8 cellular contexts compared by ENCODE assay signal in genomic region chr5:179822444-179822990, GRCh38. TPM values are rescaled to one million over a fixed set of nuclear protein-coding genes. Genes with fewer than 3 reads are reported as not detected.
A peak's percentile ranks its signal among the peaks of the same experiment; 100 is the strongest.
DNase-seq lines count a peak whose midpoint lies in the region; ATAC-seq, FAIRE-seq and TF ChIP-seq lines count a peak whose summit lies in the region.

No MANE protein-coding gene starts in this region.

- H3K4me1 ChIP-seq in kidney (ENCODE audit: control insufficient read depth in 1 of 2, insufficient read depth in 1 of 2, low read depth in 1 of 2, low read length in 2 of 2) (peaks cover 53 to 54% of the 10 kb centered on the region in 2 donors), subcutaneous abdominal adipose tissue (ENCODE audit: control insufficient read depth in 5 of 5, insufficient read depth in 5 of 5, low read length in 5 of 5) (peaks cover 24 to 82% (median 75%) of the 10 kb centered on the region in 5 donors)

- H3K9ac ChIP-seq in kidney (ENCODE audit: low read length in 2 of 2): peak overlapping the region in 1 of 2 donors; percentile 99
- H3K9ac ChIP-seq in subcutaneous abdominal adipose tissue (ENCODE audit: low read length in 5 of 5): peak overlapping the region; percentile 90 to 100 (median 99)

- H3K4me3 ChIP-seq in kidney (ENCODE audit: low read length in 2 of 2) (peak overlapping the region; percentile 77 to 84), subcutaneous abdominal adipose tissue (ENCODE audit: low read depth in 1 of 5, low read length in 5 of 5) (peak overlapping the region; percentile 83 to 95 (median 91))

- H3K4me1 Mint-ChIP-seq in T-helper 2 cell treated with Interferon-gamma antibody and Interleukin-4, amounts not matched to agents 5 μg/mL and 100 μg/mL, for 36 hours (ENCODE audit: low read depth): peaks cover 29% of the 10 kb centered on the region
- H3K4me1 Mint-ChIP-seq in activated naive CD8-positive, alpha-beta T cell treated with anti-CD3 and anti-CD28 coated beads for 36 hours: peaks cover 49% of the 10 kb centered on the region

- H3K27ac ChIP-seq in kidney (ENCODE audit: low read depth in 2 of 2, low read length in 2 of 2): peak overlapping the region; percentile 25 to 100
- peak overlapping the region; percentile 100 for H3K27ac ChIP-seq in subcutaneous abdominal adipose tissue (ENCODE audit: low read depth, low read length)

- no peaks in the 10 kb centered on the region for H3K9me3 ChIP-seq in kidney (ENCODE audit: control insufficient read depth in 1 of 2, low read length in 2 of 2)
- no peaks in the 10 kb centered on the region for H3K9me3 ChIP-seq in subcutaneous abdominal adipose tissue (ENCODE audit: control insufficient read depth in 5 of 5, low read length in 5 of 5)

- peaks cover 21 to 40% of the 10 kb centered on the region in 2 donors for H3K36me3 ChIP-seq in kidney (ENCODE audit: control insufficient read depth in 1 of 2, insufficient read depth in 2 of 2, low read length in 2 of 2)
- peaks cover 0 to 56% (median 51%) of the 10 kb centered on the region in 5 donors for H3K36me3 ChIP-seq in subcutaneous abdominal adipose tissue (ENCODE audit: control insufficient read depth in 5 of 5, insufficient read depth in 5 of 5, low read length in 5 of 5)

- H3K4me3 Mint-ChIP-seq in T-helper 2 cell treated with Interferon-gamma antibody and Interleukin-4, amounts not matched to agents 5 μg/mL and 100 μg/mL, for 36 hours: peak overlapping the region; percentile 94
- peak overlapping the region; percentile 89 for H3K4me3 Mint-ChIP-seq in activated naive CD8-positive, alpha-beta T cell treated with anti-CD3 and anti-CD28 coated beads for 36 hours

- peak; percentile 2 for TF ChIP-seq CTCF in kidney (IDR thresholded peaks at IDR 0.05; ENCODE audit: borderline replicate concordance, extremely low read depth, insufficient read depth)

- H3K36me3 Mint-ChIP-seq in T-helper 2 cell treated with Interferon-gamma antibody and Interleukin-4, amounts not matched to agents 5 μg/mL and 100 μg/mL, for 36 hours (ENCODE audit: low read depth): peaks cover 43% of the 10 kb centered on the region
- peaks cover 18% of the 10 kb centered on the region for H3K36me3 Mint-ChIP-seq in activated naive CD8-positive, alpha-beta T cell treated with anti-CD3 and anti-CD28 coated beads for 36 hours

- H3K27me3 ChIP-seq in subcutaneous abdominal adipose tissue (ENCODE audit: control insufficient read depth in 5 of 5, insufficient read depth in 4 of 5, low read length in 5 of 5): no peaks in the 10 kb centered on the region

- intact Hi-C loops in kidney (cut with DNase I): no loop called here

- ATAC-seq in HG03196 (IDR thresholded peaks at IDR 0.05; ENCODE audit: unreplicated experiment) (no peak), HG03469 (IDR thresholded peaks at IDR 0.05; ENCODE audit: unreplicated experiment) (no peak)

- FAIRE-seq in kidney (lab: Jason Lieb, UNC): no peak

- H3K9me3 Mint-ChIP-seq in T-helper 2 cell treated with Interferon-gamma antibody and Interleukin-4, amounts not matched to agents 5 μg/mL and 100 μg/mL, for 36 hours: no peaks in the 10 kb centered on the region
- no peaks in the 10 kb centered on the region for H3K9me3 Mint-ChIP-seq in activated naive CD8-positive, alpha-beta T cell treated with anti-CD3 and anti-CD28 coated beads for 36 hours

- H3K27me3 Mint-ChIP-seq in T-helper 2 cell treated with Interferon-gamma antibody and Interleukin-4, amounts not matched to agents 5 μg/mL and 100 μg/mL, for 36 hours (ENCODE audit: low read depth): no peaks in the 10 kb centered on the region
- peaks cover 3% of the 10 kb centered on the region for H3K27me3 Mint-ChIP-seq in activated naive CD8-positive, alpha-beta T cell treated with anti-CD3 and anti-CD28 coated beads for 36 hours

- DNase-seq in T-helper 2 cell treated with Interferon-gamma antibody and Interleukin-4, amounts not matched to agents 5 μg/mL and 100 μg/mL, for 36 hours (ENCODE audit: low spot score): no peak
- no peak for DNase-seq in T-helper 2 cell
- no peak for DNase-seq in activated naive CD8-positive, alpha-beta T cell treated with anti-CD3 and anti-CD28 coated beads for 36 hours
- DNase-seq in kidney: peak; percentile 76
- DNase-seq in SW 1271 (lab: John Stamatoyannopoulos, UW): no peak

- H3K27ac Mint-ChIP-seq in T-helper 2 cell treated with Interferon-gamma antibody and Interleukin-4, amounts not matched to agents 5 μg/mL and 100 μg/mL, for 36 hours: peak overlapping the region; percentile 3
- peak overlapping the region; percentile 31 for H3K27ac Mint-ChIP-seq in activated naive CD8-positive, alpha-beta T cell treated with anti-CD3 and anti-CD28 coated beads for 36 hours

RNA-seq across cellular contexts. Expression of gene SQSTM1, which starts 1.8 kb away (rescaled TPM):
- total RNA-seq in activated naive CD8-positive, alpha-beta T cell treated with anti-CD3 and anti-CD28 coated beads for 36 hours: 100 to 1,000 TPM; 111 to 117 TPM
- total RNA-seq in kidney: 249 TPM
- 309 TPM for polyA plus RNA-seq in kidney (ENCODE audit: insufficient read depth, low read depth, low replicate concordance)

RNA-seq across cellular contexts. Expression of gene MGAT4B, which starts 15.9 kb away (rescaled TPM):
- total RNA-seq in activated naive CD8-positive, alpha-beta T cell treated with anti-CD3 and anti-CD28 coated beads for 36 hours: 10 to 100 TPM; 67.9 to 71.5 TPM
- total RNA-seq in kidney: 174 TPM
- polyA plus RNA-seq in kidney (ENCODE audit: insufficient read depth, low read depth, low replicate concordance): 79.4 TPM

RNA-seq across cellular contexts. Expression of gene LTC4S, which starts 28.7 kb away (rescaled TPM):
- under 1 TPM in 1 of 2 experiments, not detected in 1; 0.29 TPM for total RNA-seq in activated naive CD8-positive, alpha-beta T cell treated with anti-CD3 and anti-CD28 coated beads for 36 hours
- 30.6 TPM for total RNA-seq in kidney
- 20.1 TPM for polyA plus RNA-seq in kidney (ENCODE audit: insufficient read depth, low read depth, low replicate concordance)

RNA-seq across cellular contexts. Expression of gene MRNIP, which starts 36.1 kb away (rescaled TPM):
- total RNA-seq in activated naive CD8-positive, alpha-beta T cell treated with anti-CD3 and anti-CD28 coated beads for 36 hours: 10 to 100 TPM; 12.3 to 13.9 TPM
- 36.6 TPM for total RNA-seq in kidney
- polyA plus RNA-seq in kidney (ENCODE audit: insufficient read depth, low read depth, low replicate concordance): 25.3 TPM

Comparison
In these comparisons a context has a peak if more than half of its experiments do, and no peak if none do; other contexts are left out.
1. RNA of gene LTC4S, which starts 28.7 kb away (total RNA-seq): 30.6 TPM in kidney (single experiment); 0.29 TPM in activated naive CD8-positive, alpha-beta T cell treated with anti-CD3 and anti-CD28 coated beads for 36 hours; every median in the first group is over 10 times any median in the second.